Comparison of ENCODE assay signal across 23 cellular contexts in the genomic region with DNA sequence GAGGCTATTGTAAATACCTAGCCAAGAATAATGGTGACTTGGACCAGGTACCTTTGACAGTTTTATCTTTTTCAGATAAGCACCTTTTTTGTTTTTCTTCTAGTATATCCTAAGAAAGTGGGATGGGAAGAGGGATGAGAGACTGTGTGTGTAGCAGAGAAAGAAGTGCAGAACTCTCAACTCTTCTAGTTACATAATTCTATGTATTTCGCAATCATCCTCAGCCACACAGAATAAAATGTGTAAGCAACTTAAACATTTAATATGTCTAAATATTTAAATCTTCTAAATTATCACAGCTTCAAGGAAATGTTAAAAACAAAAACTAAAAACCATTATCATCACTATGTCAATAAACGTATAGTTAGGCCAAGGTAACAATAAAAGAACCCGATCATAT. TPM values are rescaled to one million over a fixed set of nuclear protein-coding genes. Genes with fewer than 3 reads are reported as not detected.
DNase-seq lines count a peak whose midpoint lies in the region; ATAC-seq and TF ChIP-seq lines count a peak whose summit lies in the region.
"Had no signal": no experiment of that assay in that cellular context is flagged by ENCODE, and none has a peak within 500 bp of the region (broad histone marks: within the 10 kb centered on the region; RNA-seq: fewer than 3 reads in every experiment).

No MANE protein-coding gene starts in this region.

- peak overlapping the region; percentile 56 for H3K27ac Mint-ChIP-seq in stimulated activated memory B cell treated with anti-CD40 and anti-IgM and Interleukin-4, amounts not matched to agents 10 μg/mL and 1 μg/mL and 100 μg/mL, for 72 hours
- H3K27ac Mint-ChIP-seq: activated CD4-positive, alpha-beta memory T cell treated with anti-CD3 and anti-CD28 coated beads for 36 hours; activated naive CD4-positive, alpha-beta T cell treated with anti-CD3 and anti-CD28 coated beads, Interleukin-2, amount 50 U/mL, for 24 hours; B cell; dendritic cell treated with granulocyte-macrophage colony-stimulating factor and Interleukin-4, amounts not matched to agents 40 ng/mL and 50 ng/mL, for 4 days; IgD-negative memory B cell; mesothelial cell of epicardium; naive thymus-derived CD4-positive, alpha-beta T cell had no signal

- 84 to 91% (median 86%) methylated on average over 3 of the region's 3 CpGs for WGBS in adrenal gland, 4 donors

- no peaks in the 10 kb centered on the region for H3K9me3 ChIP-seq in adrenal gland (replicated peaks in 1 of 3)
- H3K9me3 ChIP-seq: Peyer's patch, SJCRH30, tibial artery had no signal

- H3K4me1 ChIP-seq in adrenal gland (replicated peaks in 1 of 2): no peaks in the 10 kb centered on the region
- H3K4me1 ChIP-seq: Peyer's patch had no signal

- TF ChIP-seq CTCF in NB4 (IDR thresholded peaks at IDR 0.05; ENCODE audit: low read depth, low read length): no peak
- TF ChIP-seq CTCF in choroid plexus epithelial cell (conservative IDR thresholded peaks at IDR 0.05; ENCODE audit: low read depth, low read length): no peak
- no peak for TF ChIP-seq CTCF in adrenal gland (IDR thresholded peaks at IDR 0.05)

- TF ChIP-seq POLR2A in NB4 (IDR thresholded peaks at IDR 0.05; ENCODE audit: extremely low read depth, insufficient read length) (no peak), adrenal gland (IDR thresholded peaks at IDR 0.05) (no peak)

- no peaks in the 10 kb centered on the region for H3K27me3 Mint-ChIP-seq in stimulated activated memory B cell treated with anti-CD40 and anti-IgM and Interleukin-4, amounts not matched to agents 10 μg/mL and 1 μg/mL and 100 μg/mL, for 72 hours
- H3K27me3 Mint-ChIP-seq: activated CD4-positive, alpha-beta memory T cell treated with anti-CD3 and anti-CD28 coated beads for 36 hours; activated naive CD4-positive, alpha-beta T cell treated with anti-CD3 and anti-CD28 coated beads, Interleukin-2, amount 50 U/mL, for 24 hours; B cell; dendritic cell treated with granulocyte-macrophage colony-stimulating factor and Interleukin-4, amounts not matched to agents 40 ng/mL and 50 ng/mL, for 4 days; IgD-negative memory B cell had no signal

- H3K4me1 Mint-ChIP-seq in stimulated activated memory B cell treated with anti-CD40 and anti-IgM and Interleukin-4, amounts not matched to agents 10 μg/mL and 1 μg/mL and 100 μg/mL, for 72 hours: peaks cover 9% of the 10 kb centered on the region
- H3K4me1 Mint-ChIP-seq: activated naive CD4-positive, alpha-beta T cell treated with anti-CD3 and anti-CD28 coated beads, Interleukin-2, amount 50 U/mL, for 24 hours; mesothelial cell of epicardium had no signal

- no peaks in the 10 kb centered on the region for H3K27me3 ChIP-seq in adrenal gland
- H3K27me3 ChIP-seq: Peyer's patch, SJCRH30, tibial artery had no signal

- H3K36me3 Mint-ChIP-seq in stimulated activated memory B cell treated with anti-CD40 and anti-IgM and Interleukin-4, amounts not matched to agents 10 μg/mL and 1 μg/mL and 100 μg/mL, for 72 hours: no peaks in the 10 kb centered on the region
- H3K36me3 Mint-ChIP-seq: activated CD4-positive, alpha-beta memory T cell treated with anti-CD3 and anti-CD28 coated beads for 36 hours; activated naive CD4-positive, alpha-beta T cell treated with anti-CD3 and anti-CD28 coated beads, Interleukin-2, amount 50 U/mL, for 24 hours; IgD-negative memory B cell; mesothelial cell of epicardium; naive thymus-derived CD4-positive, alpha-beta T cell had no signal

- no peaks in the 10 kb centered on the region for H3K9me3 Mint-ChIP-seq in stimulated activated memory B cell treated with anti-CD40 and anti-IgM and Interleukin-4, amounts not matched to agents 10 μg/mL and 1 μg/mL and 100 μg/mL, for 72 hours
- H3K9me3 Mint-ChIP-seq: activated CD4-positive, alpha-beta memory T cell treated with anti-CD3 and anti-CD28 coated beads for 36 hours; activated naive CD4-positive, alpha-beta T cell treated with anti-CD3 and anti-CD28 coated beads, Interleukin-2, amount 50 U/mL, for 24 hours; dendritic cell treated with granulocyte-macrophage colony-stimulating factor and Interleukin-4, amounts not matched to agents 40 ng/mL and 50 ng/mL, for 4 days; mesothelial cell of epicardium had no signal

- H3K27ac ChIP-seq in adrenal gland: no peak overlapping the region
- H3K27ac ChIP-seq: Peyer's patch, SJCRH30, tibial artery had no signal

- intact Hi-C loops in adrenal gland (cut with DNase I): no loop called here

- DNase-seq in NOMO-1 treated with DMSO at 0.1 percent for 48 hours (lab: John Stamatoyannopoulos, UW; ENCODE audit: unreplicated experiment): peak; percentile 69
- DNase-seq in NOMO-1 treated with dmso at 0.1 percent for 144 hours (lab: John Stamatoyannopoulos, UW; ENCODE audit: unreplicated experiment): no peak
- peak; percentile 49 for DNase-seq in NB4 (ENCODE audit: low read depth)
- DNase-seq in choroid plexus epithelial cell (ENCODE audit: low read depth): peak; percentile 42
- DNase-seq in adrenal gland: no peak
- DNase-seq: activated CD4-positive, alpha-beta memory T cell treated with anti-CD3 and anti-CD28 coated beads for 36 hours; activated CD8-positive, alpha-beta memory T cell treated with anti-CD3 and anti-CD28 coated beads, Interleukin-2, amount 50 U/mL, for 48 hours; aorta; naive thymus-derived CD4-positive, alpha-beta T cell; Peyer's patch; SJCRH30; small intestine; T-helper 1 cell; tibial artery had no signal

- H3K4me3 ChIP-seq in NB4 (ENCODE audit: low read depth, low read length) (no peak overlapping the region), choroid plexus epithelial cell (ENCODE audit: low read depth, low read length) (no peak overlapping the region), adrenal gland (no peak overlapping the region)
- H3K4me3 ChIP-seq: Peyer's patch, SJCRH30, tibial artery had no signal

- H3K4me3 Mint-ChIP-seq in stimulated activated memory B cell treated with anti-CD40 and anti-IgM and Interleukin-4, amounts not matched to agents 10 μg/mL and 1 μg/mL and 100 μg/mL, for 72 hours: no peak overlapping the region
- H3K4me3 Mint-ChIP-seq: activated CD4-positive, alpha-beta memory T cell treated with anti-CD3 and anti-CD28 coated beads for 36 hours; activated naive CD4-positive, alpha-beta T cell treated with anti-CD3 and anti-CD28 coated beads, Interleukin-2, amount 50 U/mL, for 24 hours; B cell; dendritic cell treated with granulocyte-macrophage colony-stimulating factor and Interleukin-4, amounts not matched to agents 40 ng/mL and 50 ng/mL, for 4 days; IgD-negative memory B cell; mesothelial cell of epicardium; naive thymus-derived CD4-positive, alpha-beta T cell had no signal

- no peak for ATAC-seq in stimulated activated memory B cell treated with anti-CD40 and anti-IgM and Interleukin-4, amounts not matched to agents 10 μg/mL and 1 μg/mL and 100 μg/mL, for 72 hours
- no peak for ATAC-seq in HG03460 (IDR thresholded peaks at IDR 0.05; ENCODE audit: unreplicated experiment)
- ATAC-seq in GM19351 (IDR thresholded peaks at IDR 0.05; ENCODE audit: unreplicated experiment): no peak
- ATAC-seq: naive thymus-derived CD4-positive, alpha-beta T cell had no signal

- H3K36me3 ChIP-seq in adrenal gland (replicated peaks in 1 of 2): no peaks in the 10 kb centered on the region
- H3K36me3 ChIP-seq: Peyer's patch, SJCRH30, tibial artery had no signal

RNA-seq across cellular contexts. Expression of a gene that starts 42.6 kb away (rescaled TPM):
- 10 to 100 TPM; 10.3 to 29.9 (median 18.5) TPM for total RNA-seq in adrenal gland
- 10 to 100 TPM; 14.3 to 56.1 (median 36.3) TPM for polyA plus RNA-seq in adrenal gland
- total RNA-seq: G401, SJCRH30 had no signal

Comparison
In these comparisons a context has a peak if more than half of its experiments do, and no peak if none do; other contexts are left out.
1. DNase-seq: peak in NOMO-1 treated with DMSO at 0.1 percent for 48 hours (single experiment), NB4 (single experiment) and choroid plexus epithelial cell (single experiment); none in NOMO-1 treated with dmso at 0.1 percent for 144 hours (single experiment) and adrenal gland (0 of 7).